ENCODE assay signal across 9 cellular contexts in genomic region chr22:44676441-44677298, GRCh38. TPM values are rescaled to one million over a fixed set of nuclear protein-coding genes. Genes with fewer than 3 reads are reported as not detected.
DNase-seq lines count a peak whose midpoint lies in the region; TF ChIP-seq lines count a peak whose summit lies in the region.
"Had no signal": no experiment of that assay in that cellular context is flagged by ENCODE, and none has a peak within 500 bp of the region (broad histone marks: within the 10 kb centered on the region; RNA-seq: fewer than 3 reads in every experiment).

No MANE protein-coding gene starts in this region.

- intact Hi-C loops in mammary epithelial cell (cut with micrococcal nuclease) = no loop called here
- intact Hi-C loops in MCF 10A (cut with micrococcal nuclease) = no loop called here
- intact Hi-C loops in vagina (cut with DNase I) = no loop called here

- POLR2A ChIA-PET in MCF 10A (lab: Yijun Ruan, JAX) = interaction anchor here (0.6 kb wide), 1 partner anchor 8 kb away, joined by 3 read pairs; no protein-coding TSS in a partner anchor

- peaks cover 7% of the 10 kb centered on the region for H3K27me3 Mint-ChIP-seq in MCF 10A (ENCODE audit: insufficient read depth, unreplicated experiment)

- no peaks in the 10 kb centered on the region for H4K20me1 ChIP-seq in mammary epithelial cell (ENCODE audit: insufficient read depth, low read length)

- H3K9me3 Mint-ChIP-seq in MCF 10A (ENCODE audit: unreplicated experiment) = no peaks in the 10 kb centered on the region

- H3K36me3 ChIP-seq in mammary epithelial cell (ENCODE audit: insufficient read depth, low read length) = no peaks in the 10 kb centered on the region
- no peaks in the 10 kb centered on the region for H3K36me3 ChIP-seq in vagina

- BruUV-seq in mammary epithelial cell (replicated peaks; lab: Mats Ljungman, UMichigan) (no TSS peak), MCF 10A (replicated peaks; lab: Mats Ljungman, UMichigan) (no TSS peak)

- TF ChIP-seq CTCF in mammary epithelial cell (conservative IDR thresholded peaks at IDR 0.05 in 1 of 2, IDR thresholded peaks at IDR 0.05 in 1 of 2; ENCODE audit: extremely low read depth in 1 of 2, insufficient read depth in 1 of 2, low read depth in 1 of 2, low read length in 2 of 2) = no peak
- TF ChIP-seq CTCF in MCF 10A (IDR thresholded peaks at IDR 0.05; ENCODE audit: unreplicated experiment) = no peak
- TF ChIP-seq CTCF in vagina (IDR thresholded peaks at IDR 0.05) = no peak
- no peak for TF ChIP-seq CTCF in GM13977 (IDR thresholded peaks at IDR 0.05; ENCODE audit: extremely low read depth, insufficient read depth, missing control alignments)

- H3K4me1 Mint-ChIP-seq in MCF 10A (ENCODE audit: insufficient read depth, unreplicated experiment) = no peaks in the 10 kb centered on the region

- dilution Hi-C loops in mammary epithelial cell (cut with HindIII; ENCODE audit: low sequenced_read_pairs) = loop anchor here (5.0 kb wide), 1 partner anchor 69 kb away; no protein-coding TSS in a partner anchor

- no peak overlapping the region for H3K27ac ChIP-seq in mammary epithelial cell (ENCODE audit: insufficient read depth, low read depth, low read length)
- peak overlapping the region; percentile 43 for H3K27ac ChIP-seq in vagina

- H3K4me2 ChIP-seq in mammary epithelial cell (ENCODE audit: insufficient read depth, low read depth, low read length) = peak overlapping the region; percentile 50

- in situ Hi-C loops in mammary epithelial cell (cut with MboI; ENCODE audit: low sequenced_read_pairs in 2 of 2) (no loop called here), GM13977 (cut with MboI; ENCODE audit: low pct_unique_long_range_greater_than_20kb, low sequenced_read_pairs, unreplicated experiment) (no loop called here)

- H3K27me3 ChIP-seq in mammary epithelial cell (ENCODE audit: insufficient read depth, low read length) = no peaks in the 10 kb centered on the region
- H3K27me3 ChIP-seq in vagina = no peaks in the 10 kb centered on the region

- no peaks in the 10 kb centered on the region for H3K9me3 ChIP-seq in mammary epithelial cell (replicated peaks; ENCODE audit: insufficient read depth, low read length)
- H3K9me3 ChIP-seq in vagina = no peaks in the 10 kb centered on the region

- H3K4me3 Mint-ChIP-seq in MCF 10A (ENCODE audit: unreplicated experiment) = no peak overlapping the region

- H2AFZ ChIP-seq in mammary epithelial cell (ENCODE audit: low read depth, low read length) = peak overlapping the region; percentile 50

- H3K36me3 Mint-ChIP-seq in MCF 10A (ENCODE audit: insufficient read depth, unreplicated experiment) = no peaks in the 10 kb centered on the region

- TF ChIP-seq POLR2A in vagina (IDR thresholded peaks at IDR 0.05) = no peak

- no peaks in the 10 kb centered on the region for H3K79me2 ChIP-seq in mammary epithelial cell (ENCODE audit: insufficient read depth, low read length)

- no peak overlapping the region for H3K9ac ChIP-seq in mammary epithelial cell (ENCODE audit: insufficient read depth, low read length)

- H3K4me3 ChIP-seq in mammary epithelial cell (replicated peaks in 1 of 3; ENCODE audit: insufficient read depth in 1 of 3, low read depth in 2 of 3, low read length in 3 of 3) (no peak overlapping the region), vagina (no peak overlapping the region)

- CTCF ChIA-PET in mammary epithelial cell (lab: Charles Lee; ENCODE audit: low non-redundant PET) = interaction anchor here (0.6 kb wide), 1 partner anchor 21 kb away, joined by 3 read pairs; no protein-coding TSS in a partner anchor
- CTCF ChIA-PET in MCF 10A (lab: Yijun Ruan, JAX) = interaction anchor here (0.9 kb wide), 1 partner anchor 20 kb away, joined by 5 read pairs; no protein-coding TSS in a partner anchor

- no peak overlapping the region for H3K27ac Mint-ChIP-seq in MCF 10A (ENCODE audit: low read depth, unreplicated experiment)

- DNase-seq in mammary epithelial cell = no peak
- no peak for DNase-seq in MCF 10A (ENCODE audit: unreplicated experiment)
- peak; percentile 82 for DNase-seq in UCSD-AML1 (lab: John Stamatoyannopoulos, UW; ENCODE audit: unreplicated experiment)
- DNase-seq in kidney glomerular epithelial cell (lab: John Stamatoyannopoulos, UW) = peak; percentile 31
- no peak for DNase-seq in vagina (ENCODE audit: extremely low spot score in 2 of 2)
- no peak for DNase-seq in middle frontal gyrus (ENCODE audit: extremely low spot score, low spot score)
- no peak for DNase-seq in C1 segment of cervical spinal cord (lab: John Stamatoyannopoulos, UW)
- no peak for DNase-seq in GM13977 (ENCODE audit: low spot score)
- DNase-seq: NCI-H1436 treated with DMSO at 0.1 percent for 48 hours had no signal

- WGBS in mammary epithelial cell (ENCODE audit: low coverage, missing lambda C conversion rate) = 30% methylated on average over 12 of the region's 20 CpGs

- peaks cover 17% of the 10 kb centered on the region for H3K4me1 ChIP-seq in mammary epithelial cell (ENCODE audit: insufficient read depth, low read length)
- H3K4me1 ChIP-seq in vagina = peaks cover 13% of the 10 kb centered on the region

RNA-seq across cellular contexts. Expression of gene PRR5, which starts 25.3 kb away (rescaled TPM):
- total RNA-seq in mammary epithelial cell (10 to 100 TPM; 13.0 to 19.9 TPM), MCF 10A (2022) (7.9 and 11.0 TPM in 2 replicates), vagina (36.8 TPM)
- polyA plus RNA-seq in mammary epithelial cell = 12.9 TPM
- polyA minus RNA-seq in mammary epithelial cell = 9.1 TPM

Comparison
In these comparisons a context has a peak if more than half of its experiments do, and no peak if none do; other contexts are left out.
1. DNase-seq: peak in UCSD-AML1 (single experiment) and kidney glomerular epithelial cell (single experiment); none in mammary epithelial cell (single experiment), MCF 10A (single experiment), vagina (0 of 2), middle frontal gyrus (single experiment), C1 segment of cervical spinal cord (0 of 14) and GM13977 (single experiment).